ENCODE assay signal across 11 cellular contexts in genomic region chr9:134551176-134551575, GRCh38.
"Had no signal": no experiment of that assay in that cellular context is flagged by ENCODE, and none has a peak within 500 bp of the region (broad histone marks: within the 10 kb centered on the region; RNA-seq: fewer than 3 reads in every experiment).

No MANE protein-coding gene starts in this region.

- H3K36me3 Mint-ChIP-seq: activated naive CD4-positive, alpha-beta T cell treated with anti-CD3 and anti-CD28 coated beads, Interleukin-2, amount 50 U/mL, for 24 hours had no signal

- H3K4me1 Mint-ChIP-seq: activated naive CD4-positive, alpha-beta T cell treated with anti-CD3 and anti-CD28 coated beads, Interleukin-2, amount 50 U/mL, for 24 hours had no signal

- H3K27ac ChIP-seq: psoas muscle, sigmoid colon had no signal

- H3K27me3 ChIP-seq: sigmoid colon had no signal

- ATAC-seq: psoas muscle had no signal

- H3K4me3 Mint-ChIP-seq: activated naive CD4-positive, alpha-beta T cell treated with anti-CD3 and anti-CD28 coated beads, Interleukin-2, amount 50 U/mL, for 24 hours; endodermal cell; stimulated activated naive CD8-positive, alpha-beta T cell treated with anti-CD3 and anti-CD28 coated beads, Interleukin-15, Interleukin-2, amounts not matched to agents 100 ng/mL and 50 ng/mL, for 24 hours; T-helper 2 cell treated with Interferon-gamma antibody and Interleukin-4, amounts not matched to agents 5 μg/mL and 100 μg/mL, for 36 hours had no signal

- H3K27ac Mint-ChIP-seq: endodermal cell; stimulated activated naive CD8-positive, alpha-beta T cell treated with anti-CD3 and anti-CD28 coated beads, Interleukin-15, Interleukin-2, amounts not matched to agents 100 ng/mL and 50 ng/mL, for 24 hours; T-helper 2 cell treated with Interferon-gamma antibody and Interleukin-4, amounts not matched to agents 5 μg/mL and 100 μg/mL, for 36 hours had no signal

- DNase-seq: activated CD4-positive, alpha-beta T cell treated with anti-CD3 and anti-CD28 coated beads, Interleukin-2, amount 50 U/mL, for 1 hour; activated effector memory CD4-positive, alpha-beta T cell treated with Interleukin-2 at 50 U/mL for 16 hours; activated T-cell treated with anti-CD3 and anti-CD28 coated beads for 4 hours; stimulated activated CD4-positive, alpha-beta T cell treated with anti-CD3 and anti-CD28 coated beads, Interleukin-4, amount 100 ng/mL, for 1 hour; stimulated activated CD8-positive, alpha-beta memory T cell treated with anti-CD3 and anti-CD28 coated beads, Interleukin-4, amount 100 ng/mL, for 48 hours had no signal

- H3K9me3 ChIP-seq: psoas muscle, sigmoid colon had no signal

- H3K36me3 ChIP-seq: sigmoid colon had no signal

- H3K4me3 ChIP-seq: psoas muscle, sigmoid colon had no signal

- H3K9me3 Mint-ChIP-seq: activated naive CD4-positive, alpha-beta T cell treated with anti-CD3 and anti-CD28 coated beads, Interleukin-2, amount 50 U/mL, for 24 hours; stimulated activated naive CD8-positive, alpha-beta T cell treated with anti-CD3 and anti-CD28 coated beads, Interleukin-15, Interleukin-2, amounts not matched to agents 100 ng/mL and 50 ng/mL, for 24 hours; T-helper 2 cell treated with Interferon-gamma antibody and Interleukin-4, amounts not matched to agents 5 μg/mL and 100 μg/mL, for 36 hours had no signal

- H3K4me1 ChIP-seq: psoas muscle had no signal
